8 cellular contexts compared by ENCODE assay signal in genomic region chr19:17333611-17334413, GRCh38. TPM values are rescaled to one million over a fixed set of nuclear protein-coding genes. Genes with fewer than 3 reads are reported as not detected.
DNase-seq lines count a peak whose midpoint lies in the region; ATAC-seq and TF ChIP-seq lines count a peak whose summit lies in the region.

No MANE protein-coding gene starts in this region.

- TF ChIP-seq CTCF in fibroblast of villous mesenchyme (IDR thresholded peaks at IDR 0.05; ENCODE audit: insufficient read depth, low read depth, low read length) (no peak), retinal pigment epithelial cell (conservative IDR thresholded peaks at IDR 0.05; ENCODE audit: low read depth, low read length) (no peak)

- ATAC-seq in HG02610 (IDR thresholded peaks at IDR 0.05; ENCODE audit: unreplicated experiment) = no peak
- no peak for ATAC-seq in GM21528 (IDR thresholded peaks at IDR 0.05; ENCODE audit: low FRiP score, unreplicated experiment)

- DNase-seq in DMS 273 (lab: John Stamatoyannopoulos, UW; ENCODE audit: unreplicated experiment) (peak; percentile 36), DMS 273 treated with DMSO at 0.1 percent for 48 hours (lab: John Stamatoyannopoulos, UW) (no peak), OCI-M1 (lab: John Stamatoyannopoulos, UW) (peak; percentile 95), activated T-helper 1 cell treated with Interleukin-2 at 50 U/mL for 16 hours (ENCODE audit: low read depth) (peak; percentile 63), fibroblast of villous mesenchyme (ENCODE audit: low read depth) (peak; percentile 68), retinal pigment epithelial cell (ENCODE audit: low read depth) (no peak)

- peak overlapping the region; percentile 73 for H3K4me3 ChIP-seq in fibroblast of villous mesenchyme (ENCODE audit: low read depth, low read length)
- H3K4me3 ChIP-seq in retinal pigment epithelial cell (ENCODE audit: low read length) = peak overlapping the region; percentile 58

RNA-seq across cellular contexts. Expression of gene ANO8, which starts 0.8 kb away (rescaled TPM):
- total RNA-seq in fibroblast of villous mesenchyme = 3.5 and 3.9 TPM in 2 replicates

RNA-seq across cellular contexts. Expression of gene GTPBP3, which starts 3.5 kb away (rescaled TPM):
- total RNA-seq in fibroblast of villous mesenchyme = 14.2 and 16.1 TPM in 2 replicates

RNA-seq across cellular contexts. Expression of gene DDA1, which starts 24.4 kb away (rescaled TPM):
- 14.8 and 16.8 TPM in 2 replicates for total RNA-seq in fibroblast of villous mesenchyme

RNA-seq across cellular contexts. Expression of gene MRPL34, which starts 28.1 kb away (rescaled TPM):
- total RNA-seq in fibroblast of villous mesenchyme = 29.8 and 32.2 TPM in 2 replicates

RNA-seq across cellular contexts. Expression of gene ABHD8, which starts 30.6 kb away (rescaled TPM):
- 13.8 and 15.5 TPM in 2 replicates for total RNA-seq in fibroblast of villous mesenchyme

Comparison
In these comparisons a context has a peak if more than half of its experiments do, and no peak if none do; other contexts are left out.
1. DNase-seq: peak in DMS 273 (single experiment), OCI-M1 (single experiment), activated T-helper 1 cell treated with Interleukin-2 at 50 U/mL for 16 hours (single experiment) and fibroblast of villous mesenchyme (single experiment); none in DMS 273 treated with DMSO at 0.1 percent for 48 hours (single experiment) and retinal pigment epithelial cell (single experiment).